ENCODE assay signal across 1 cellular context in the genomic region with DNA sequence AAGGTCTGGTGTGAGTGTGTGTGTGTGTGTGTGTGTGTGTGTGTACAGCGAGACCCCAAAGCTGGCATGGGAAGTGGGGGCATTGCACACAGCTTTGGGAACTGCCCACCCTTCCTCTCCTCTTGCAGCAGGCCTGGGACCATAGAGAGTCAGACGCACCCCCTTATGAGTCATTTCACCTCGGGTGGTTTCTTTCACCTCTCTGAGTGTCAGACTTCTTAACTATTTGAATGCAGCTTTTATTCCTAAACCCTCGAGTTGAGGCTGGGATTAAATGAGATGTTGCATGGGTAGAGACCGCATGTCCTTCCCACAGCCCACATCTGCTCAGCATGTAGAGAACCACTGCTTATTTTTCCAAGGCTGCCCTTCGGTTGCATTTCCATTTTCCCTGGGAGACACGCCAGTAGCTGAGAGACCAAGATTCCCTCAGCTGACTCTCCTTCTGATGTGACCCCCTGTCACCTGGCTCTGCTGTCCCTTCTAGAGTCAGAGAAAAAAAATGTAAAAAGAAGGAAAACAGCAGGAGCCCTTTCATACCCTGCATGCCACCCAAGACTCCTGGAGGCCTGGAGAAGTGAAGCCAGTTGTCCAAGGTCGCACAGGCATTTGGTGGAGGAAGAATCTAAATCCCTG.
TF ChIP-seq lines count a peak whose summit lies in the region.

No MANE protein-coding gene starts in this region.

TF ChIP-seq in HepG2, 621 proteins besides CTCF, POLR2A, EP300 and RAD21 (continued from another document):
- TF ChIP-seq ZNF616 (CRISPR knock-in tag; IDR thresholded peaks at IDR 0.05; ENCODE audit: low read depth) (no peak), MEIS1 (CRISPR knock-in tag; IDR thresholded peaks at IDR 0.05; ENCODE audit: borderline replicate concordance) (no peak), NR2C2 (CRISPR knock-in tag; IDR thresholded peaks at IDR 0.05; ENCODE audit: borderline replicate concordance) (no peak)
